Comparison of ENCODE assay signal across 1 cellular context in the genomic region with DNA sequence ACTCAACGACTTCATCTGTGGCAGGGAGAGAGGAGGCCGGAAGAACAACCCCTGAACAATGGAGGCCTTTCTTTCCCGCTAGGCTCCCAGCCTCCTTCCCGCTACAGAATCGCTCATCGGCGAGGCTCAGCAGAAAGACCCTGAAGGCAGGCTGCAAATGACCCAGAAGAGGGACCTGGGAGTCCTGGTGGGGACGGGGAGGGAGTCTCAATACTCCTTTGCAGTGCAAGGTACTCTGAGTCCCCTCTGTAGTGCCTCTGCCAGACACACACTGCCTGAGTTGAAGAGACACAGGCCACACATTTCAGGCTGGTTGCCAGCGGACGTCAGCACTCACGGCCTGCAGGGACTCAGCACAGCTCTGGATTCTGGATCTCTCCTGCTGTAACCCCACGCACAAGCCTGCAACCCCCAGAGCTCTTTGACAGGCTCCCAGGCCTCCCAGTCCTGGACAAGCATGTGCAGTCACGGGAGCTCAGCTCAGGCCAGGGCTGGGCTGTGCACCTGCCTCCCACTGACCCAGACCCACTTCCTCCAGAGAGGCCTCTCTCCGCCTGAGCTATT.
A peak's percentile ranks its signal among the peaks of the same experiment; 100 is the strongest.
TF ChIP-seq lines count a peak whose summit lies in the region.

No MANE protein-coding gene starts in this region.

TF ChIP-seq in HepG2, 621 proteins besides CTCF, POLR2A, EP300 and RAD21 (continued from another document and continues in another):
- TF ChIP-seq, protein P1, sequence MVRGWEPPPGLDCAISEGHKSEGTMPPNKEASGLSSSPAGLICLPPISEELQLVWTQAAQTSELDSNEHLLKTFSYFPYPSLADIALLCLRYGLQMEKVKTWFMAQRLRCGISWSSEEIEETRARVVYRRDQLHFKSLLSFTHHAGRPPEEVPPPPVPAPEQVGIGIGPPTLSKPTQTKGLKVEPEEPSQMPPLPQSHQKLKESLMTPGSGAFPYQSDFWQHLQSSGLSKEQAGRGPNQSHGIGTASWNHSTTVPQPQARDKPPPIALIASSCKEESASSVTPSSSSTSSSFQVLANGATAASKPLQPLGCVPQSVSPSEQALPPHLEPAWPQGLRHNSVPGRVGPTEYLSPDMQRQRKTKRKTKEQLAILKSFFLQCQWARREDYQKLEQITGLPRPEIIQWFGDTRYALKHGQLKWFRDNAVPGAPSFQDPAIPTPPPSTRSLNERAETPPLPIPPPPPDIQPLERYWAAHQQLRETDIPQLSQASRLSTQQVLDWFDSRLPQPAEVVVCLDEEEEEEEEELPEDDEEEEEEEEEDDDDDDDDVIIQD (CRISPR knock-in tag; IDR thresholded peaks at IDR 0.05; ENCODE audit: low read depth): no peak
- TF ChIP-seq EHMT2 (IDR thresholded peaks at IDR 0.05; ENCODE audit: borderline replicate concordance, low read depth, low read length) (no peak), NKX3-1 (CRISPR knock-in tag; IDR thresholded peaks at IDR 0.05) (no peak), WIZ (CRISPR knock-in tag; IDR thresholded peaks at IDR 0.05) (no peak), ZNF713 (CRISPR knock-in tag; IDR thresholded peaks at IDR 0.05) (no peak), KAT2B (IDR thresholded peaks at IDR 0.05; ENCODE audit: borderline replicate concordance, low read depth, low read length) (no peak), KLF11 (CRISPR knock-in tag; IDR thresholded peaks at IDR 0.05) (no peak), AKAP8 (CRISPR knock-in tag; IDR thresholded peaks at IDR 0.05) (no peak), CEBPG (CRISPR knock-in tag; IDR thresholded peaks at IDR 0.05) (no peak), MAFK (conservative IDR thresholded peaks at IDR 0.05 in 1 of 2, IDR thresholded peaks at IDR 0.05 in 1 of 2; ENCODE audit: low read length in 2 of 2) (no peak), ZNF256 (CRISPR knock-in tag; conservative IDR thresholded peaks at IDR 0.05) (no peak), KMT2B (CRISPR knock-in tag; IDR thresholded peaks at IDR 0.05) (no peak), ZNF619 (CRISPR knock-in tag; IDR thresholded peaks at IDR 0.05) (0 out of 2 replicates have a peak, but pooled peaks have one; percentile 42), NCOR1 (IDR thresholded peaks at IDR 0.05; ENCODE audit: borderline replicate concordance, low read length) (no peak), ZNF232 (CRISPR knock-in tag; IDR thresholded peaks at IDR 0.05; ENCODE audit: borderline replicate concordance) (no peak), HNF4G (IDR thresholded peaks at IDR 0.05; ENCODE audit: borderline replicate concordance, low read depth, low read length) (no peak), HNF4G (CRISPR knock-in tag; IDR thresholded peaks at IDR 0.05; ENCODE audit: borderline replicate concordance, low read depth) (no peak), GABPB1 (CRISPR knock-in tag; IDR thresholded peaks at IDR 0.05) (peak; percentile 10; the same call in 1 of the 2 replicates), MZF1 (CRISPR knock-in tag; IDR thresholded peaks at IDR 0.05; ENCODE audit: borderline replicate concordance) (no peak), FOXM1 (CRISPR knock-in tag; IDR thresholded peaks at IDR 0.05) (no peak), FOXK2 (IDR thresholded peaks at IDR 0.05) (no peak), SMARCE1 (IDR thresholded peaks at IDR 0.05; ENCODE audit: borderline replicate concordance) (no peak), KAT7 (CRISPR knock-in tag; IDR thresholded peaks at IDR 0.05; ENCODE audit: borderline replicate concordance) (no peak), GPN1 (CRISPR knock-in tag; IDR thresholded peaks at IDR 0.05; ENCODE audit: borderline replicate concordance) (no peak), ZNF746 (CRISPR knock-in tag; IDR thresholded peaks at IDR 0.05) (no peak), ZNF510 (CRISPR knock-in tag; IDR thresholded peaks at IDR 0.05; ENCODE audit: low read depth) (no peak), FLYWCH1 (CRISPR knock-in tag; IDR thresholded peaks at IDR 0.05) (no peak), FOXA1 (IDR thresholded peaks at IDR 0.05) (no peak), FOXA1 (CRISPR knock-in tag; IDR thresholded peaks at IDR 0.05) (no peak), ZNF484 (CRISPR knock-in tag; IDR thresholded peaks at IDR 0.05; ENCODE audit: borderline replicate concordance, low read depth) (no peak), JUN (CRISPR knock-in tag; IDR thresholded peaks at IDR 0.05) (no peak), ARHGAP35 (CRISPR knock-in tag; IDR thresholded peaks at IDR 0.05; ENCODE audit: borderline replicate concordance) (no peak), ZNF12 (CRISPR knock-in tag; IDR thresholded peaks at IDR 0.05) (no peak), MTF1 (CRISPR knock-in tag; IDR thresholded peaks at IDR 0.05) (no peak), JUND (CRISPR knock-in tag; IDR thresholded peaks at IDR 0.05) (no peak), JDP2 (CRISPR knock-in tag; IDR thresholded peaks at IDR 0.05; ENCODE audit: borderline replicate concordance) (no peak), PAX8 (CRISPR knock-in tag; IDR thresholded peaks at IDR 0.05; ENCODE audit: borderline replicate concordance) (no peak), ZFP62 (CRISPR knock-in tag; IDR thresholded peaks at IDR 0.05) (no peak)
- TF ChIP-seq, protein P2, sequence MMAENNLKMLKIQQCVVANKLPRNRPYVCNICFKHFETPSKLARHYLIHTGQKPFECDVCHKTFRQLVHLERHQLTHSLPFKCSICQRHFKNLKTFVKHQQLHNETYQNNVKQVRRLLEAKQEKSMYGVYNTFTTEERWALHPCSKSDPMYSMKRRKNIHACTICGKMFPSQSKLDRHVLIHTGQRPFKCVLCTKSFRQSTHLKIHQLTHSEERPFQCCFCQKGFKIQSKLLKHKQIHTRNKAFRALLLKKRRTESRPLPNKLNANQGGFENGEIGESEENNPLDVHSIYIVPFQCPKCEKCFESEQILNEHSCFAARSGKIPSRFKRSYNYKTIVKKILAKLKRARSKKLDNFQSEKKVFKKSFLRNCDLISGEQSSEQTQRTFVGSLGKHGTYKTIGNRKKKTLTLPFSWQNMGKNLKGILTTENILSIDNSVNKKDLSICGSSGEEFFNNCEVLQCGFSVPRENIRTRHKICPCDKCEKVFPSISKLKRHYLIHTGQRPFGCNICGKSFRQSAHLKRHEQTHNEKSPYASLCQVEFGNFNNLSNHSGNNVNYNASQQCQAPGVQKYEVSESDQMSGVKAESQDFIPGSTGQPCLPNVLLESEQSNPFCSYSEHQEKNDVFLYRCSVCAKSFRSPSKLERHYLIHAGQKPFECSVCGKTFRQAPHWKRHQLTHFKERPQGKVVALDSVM (CRISPR knock-in tag; IDR thresholded peaks at IDR 0.05): peak; percentile 87
- TF ChIP-seq, protein P3, sequence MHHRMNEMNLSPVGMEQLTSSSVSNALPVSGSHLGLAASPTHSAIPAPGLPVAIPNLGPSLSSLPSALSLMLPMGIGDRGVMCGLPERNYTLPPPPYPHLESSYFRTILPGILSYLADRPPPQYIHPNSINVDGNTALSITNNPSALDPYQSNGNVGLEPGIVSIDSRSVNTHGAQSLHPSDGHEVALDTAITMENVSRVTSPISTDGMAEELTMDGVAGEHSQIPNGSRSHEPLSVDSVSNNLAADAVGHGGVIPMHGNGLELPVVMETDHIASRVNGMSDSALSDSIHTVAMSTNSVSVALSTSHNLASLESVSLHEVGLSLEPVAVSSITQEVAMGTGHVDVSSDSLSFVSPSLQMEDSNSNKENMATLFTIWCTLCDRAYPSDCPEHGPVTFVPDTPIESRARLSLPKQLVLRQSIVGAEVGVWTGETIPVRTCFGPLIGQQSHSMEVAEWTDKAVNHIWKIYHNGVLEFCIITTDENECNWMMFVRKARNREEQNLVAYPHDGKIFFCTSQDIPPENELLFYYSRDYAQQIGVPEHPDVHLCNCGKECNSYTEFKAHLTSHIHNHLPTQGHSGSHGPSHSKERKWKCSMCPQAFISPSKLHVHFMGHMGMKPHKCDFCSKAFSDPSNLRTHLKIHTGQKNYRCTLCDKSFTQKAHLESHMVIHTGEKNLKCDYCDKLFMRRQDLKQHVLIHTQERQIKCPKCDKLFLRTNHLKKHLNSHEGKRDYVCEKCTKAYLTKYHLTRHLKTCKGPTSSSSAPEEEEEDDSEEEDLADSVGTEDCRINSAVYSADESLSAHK (CRISPR knock-in tag; IDR thresholded peaks at IDR 0.05; ENCODE audit: borderline replicate concordance): no peak
- TF ChIP-seq, protein P4, sequence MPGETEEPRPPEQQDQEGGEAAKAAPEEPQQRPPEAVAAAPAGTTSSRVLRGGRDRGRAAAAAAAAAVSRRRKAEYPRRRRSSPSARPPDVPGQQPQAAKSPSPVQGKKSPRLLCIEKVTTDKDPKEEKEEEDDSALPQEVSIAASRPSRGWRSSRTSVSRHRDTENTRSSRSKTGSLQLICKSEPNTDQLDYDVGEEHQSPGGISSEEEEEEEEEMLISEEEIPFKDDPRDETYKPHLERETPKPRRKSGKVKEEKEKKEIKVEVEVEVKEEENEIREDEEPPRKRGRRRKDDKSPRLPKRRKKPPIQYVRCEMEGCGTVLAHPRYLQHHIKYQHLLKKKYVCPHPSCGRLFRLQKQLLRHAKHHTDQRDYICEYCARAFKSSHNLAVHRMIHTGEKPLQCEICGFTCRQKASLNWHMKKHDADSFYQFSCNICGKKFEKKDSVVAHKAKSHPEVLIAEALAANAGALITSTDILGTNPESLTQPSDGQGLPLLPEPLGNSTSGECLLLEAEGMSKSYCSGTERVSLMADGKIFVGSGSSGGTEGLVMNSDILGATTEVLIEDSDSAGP (CRISPR knock-in tag; IDR thresholded peaks at IDR 0.05; ENCODE audit: borderline replicate concordance): peak; percentile 54; the same call in 1 of the 2 replicates
- TF ChIP-seq, protein P5, sequence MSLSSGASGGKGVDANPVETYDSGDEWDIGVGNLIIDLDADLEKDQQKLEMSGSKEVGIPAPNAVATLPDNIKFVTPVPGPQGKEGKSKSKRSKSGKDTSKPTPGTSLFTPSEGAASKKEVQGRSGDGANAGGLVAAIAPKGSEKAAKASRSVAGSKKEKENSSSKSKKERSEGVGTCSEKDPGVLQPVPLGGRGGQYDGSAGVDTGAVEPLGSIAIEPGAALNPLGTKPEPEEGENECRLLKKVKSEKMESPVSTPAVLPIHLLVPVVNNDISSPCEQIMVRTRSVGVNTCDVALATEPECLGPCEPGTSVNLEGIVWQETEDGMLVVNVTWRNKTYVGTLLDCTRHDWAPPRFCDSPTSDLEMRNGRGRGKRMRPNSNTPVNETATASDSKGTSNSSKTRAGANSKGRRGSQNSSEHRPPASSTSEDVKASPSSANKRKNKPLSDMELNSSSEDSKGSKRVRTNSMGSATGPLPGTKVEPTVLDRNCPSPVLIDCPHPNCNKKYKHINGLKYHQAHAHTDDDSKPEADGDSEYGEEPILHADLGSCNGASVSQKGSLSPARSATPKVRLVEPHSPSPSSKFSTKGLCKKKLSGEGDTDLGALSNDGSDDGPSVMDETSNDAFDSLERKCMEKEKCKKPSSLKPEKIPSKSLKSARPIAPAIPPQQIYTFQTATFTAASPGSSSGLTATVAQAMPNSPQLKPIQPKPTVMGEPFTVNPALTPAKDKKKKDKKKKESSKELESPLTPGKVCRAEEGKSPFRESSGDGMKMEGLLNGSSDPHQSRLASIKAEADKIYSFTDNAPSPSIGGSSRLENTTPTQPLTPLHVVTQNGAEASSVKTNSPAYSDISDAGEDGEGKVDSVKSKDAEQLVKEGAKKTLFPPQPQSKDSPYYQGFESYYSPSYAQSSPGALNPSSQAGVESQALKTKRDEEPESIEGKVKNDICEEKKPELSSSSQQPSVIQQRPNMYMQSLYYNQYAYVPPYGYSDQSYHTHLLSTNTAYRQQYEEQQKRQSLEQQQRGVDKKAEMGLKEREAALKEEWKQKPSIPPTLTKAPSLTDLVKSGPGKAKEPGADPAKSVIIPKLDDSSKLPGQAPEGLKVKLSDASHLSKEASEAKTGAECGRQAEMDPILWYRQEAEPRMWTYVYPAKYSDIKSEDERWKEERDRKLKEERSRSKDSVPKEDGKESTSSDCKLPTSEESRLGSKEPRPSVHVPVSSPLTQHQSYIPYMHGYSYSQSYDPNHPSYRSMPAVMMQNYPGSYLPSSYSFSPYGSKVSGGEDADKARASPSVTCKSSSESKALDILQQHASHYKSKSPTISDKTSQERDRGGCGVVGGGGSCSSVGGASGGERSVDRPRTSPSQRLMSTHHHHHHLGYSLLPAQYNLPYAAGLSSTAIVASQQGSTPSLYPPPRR (CRISPR knock-in tag; IDR thresholded peaks at IDR 0.05; ENCODE audit: borderline replicate concordance): no peak
- TF ChIP-seq, protein P6, sequence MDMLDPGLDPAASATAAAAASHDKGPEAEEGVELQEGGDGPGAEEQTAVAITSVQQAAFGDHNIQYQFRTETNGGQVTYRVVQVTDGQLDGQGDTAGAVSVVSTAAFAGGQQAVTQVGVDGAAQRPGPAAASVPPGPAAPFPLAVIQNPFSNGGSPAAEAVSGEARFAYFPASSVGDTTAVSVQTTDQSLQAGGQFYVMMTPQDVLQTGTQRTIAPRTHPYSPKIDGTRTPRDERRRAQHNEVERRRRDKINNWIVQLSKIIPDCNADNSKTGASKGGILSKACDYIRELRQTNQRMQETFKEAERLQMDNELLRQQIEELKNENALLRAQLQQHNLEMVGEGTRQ (IDR thresholded peaks at IDR 0.05; ENCODE audit: low read depth, low read length): no peak
- TF ChIP-seq, protein P6 (CRISPR knock-in tag; IDR thresholded peaks at IDR 0.05; ENCODE audit: borderline replicate concordance): no peak
- TF ChIP-seq, protein P7, sequence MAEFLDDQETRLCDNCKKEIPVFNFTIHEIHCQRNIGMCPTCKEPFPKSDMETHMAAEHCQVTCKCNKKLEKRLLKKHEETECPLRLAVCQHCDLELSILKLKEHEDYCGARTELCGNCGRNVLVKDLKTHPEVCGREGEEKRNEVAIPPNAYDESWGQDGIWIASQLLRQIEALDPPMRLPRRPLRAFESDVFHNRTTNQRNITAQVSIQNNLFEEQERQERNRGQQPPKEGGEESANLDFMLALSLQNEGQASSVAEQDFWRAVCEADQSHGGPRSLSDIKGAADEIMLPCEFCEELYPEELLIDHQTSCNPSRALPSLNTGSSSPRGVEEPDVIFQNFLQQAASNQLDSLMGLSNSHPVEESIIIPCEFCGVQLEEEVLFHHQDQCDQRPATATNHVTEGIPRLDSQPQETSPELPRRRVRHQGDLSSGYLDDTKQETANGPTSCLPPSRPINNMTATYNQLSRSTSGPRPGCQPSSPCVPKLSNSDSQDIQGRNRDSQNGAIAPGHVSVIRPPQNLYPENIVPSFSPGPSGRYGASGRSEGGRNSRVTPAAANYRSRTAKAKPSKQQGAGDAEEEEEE (CRISPR knock-in tag; IDR thresholded peaks at IDR 0.05; ENCODE audit: borderline replicate concordance): no peak
- TF ChIP-seq, protein P8, sequence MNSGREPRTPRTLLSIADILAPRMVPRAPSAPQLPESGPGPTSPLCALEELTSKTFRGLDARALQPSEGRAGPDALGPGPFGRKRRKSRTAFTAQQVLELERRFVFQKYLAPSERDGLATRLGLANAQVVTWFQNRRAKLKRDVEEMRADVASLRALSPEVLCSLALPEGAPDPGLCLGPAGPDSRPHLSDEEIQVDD (CRISPR knock-in tag; IDR thresholded peaks at IDR 0.05; ENCODE audit: borderline replicate concordance): no peak
